Comparison of ENCODE assay signal across 1 cellular context in genomic region chr2:174775586-174775985, GRCh38.
TF ChIP-seq lines count a peak whose summit lies in the region.

No MANE protein-coding gene starts in this region.

TF ChIP-seq in H1, 55 proteins besides CTCF, POLR2A, EP300 and RAD21:
- TF ChIP-seq TEAD4 (IDR thresholded peaks at IDR 0.05; ENCODE audit: low read depth, low read length), result no peak
- no peak for TF ChIP-seq CHD2 (IDR thresholded peaks at IDR 0.05; ENCODE audit: low read length)
- TF ChIP-seq GABPA (IDR thresholded peaks at IDR 0.05; ENCODE audit: borderline replicate concordance, insufficient read depth, low read length), result no peak
- TF ChIP-seq SIN3A (conservative IDR thresholded peaks at IDR 0.05 in 1 of 2, IDR thresholded peaks at IDR 0.05 in 1 of 2; ENCODE audit: low read depth in 1 of 2, low read length in 2 of 2), result no peak
- no peak for TF ChIP-seq SAP30 (IDR thresholded peaks at IDR 0.05; ENCODE audit: insufficient read depth, insufficient replicate concordance, low read length)
- no peak for TF ChIP-seq RXRA (IDR thresholded peaks at IDR 0.05; ENCODE audit: insufficient read depth, low read depth, low read length)
- no peak for TF ChIP-seq E2F6 (IDR thresholded peaks at IDR 0.05)
- TF ChIP-seq NANOG (IDR thresholded peaks at IDR 0.05; ENCODE audit: insufficient read depth, low read depth, low read length, poor library complexity, severe bottlenecking), result no peak
- no peak for TF ChIP-seq MAX (IDR thresholded peaks at IDR 0.05)
- TF ChIP-seq NRF1 (IDR thresholded peaks at IDR 0.05; ENCODE audit: low read depth, low read length), result no peak
- TF ChIP-seq TAF7 (optimal IDR thresholded peaks at IDR 0.05; ENCODE audit: borderline replicate concordance, low read depth, low read length), result no peak
- no peak for TF ChIP-seq SP1 (IDR thresholded peaks at IDR 0.05; ENCODE audit: low read depth, low read length)
- TF ChIP-seq TAF1 (IDR thresholded peaks at IDR 0.05; ENCODE audit: low read depth, low read length), result no peak
- TF ChIP-seq SIRT6 (IDR thresholded peaks at IDR 0.05; ENCODE audit: low read length), result no peak
- no peak for TF ChIP-seq BACH1 (IDR thresholded peaks at IDR 0.05; ENCODE audit: low read length)
- TF ChIP-seq GTF2F1 (IDR thresholded peaks at IDR 0.05; ENCODE audit: borderline replicate concordance, low read depth, low read length), result no peak
